1 cellular context compared by ENCODE assay signal in the genomic region with DNA sequence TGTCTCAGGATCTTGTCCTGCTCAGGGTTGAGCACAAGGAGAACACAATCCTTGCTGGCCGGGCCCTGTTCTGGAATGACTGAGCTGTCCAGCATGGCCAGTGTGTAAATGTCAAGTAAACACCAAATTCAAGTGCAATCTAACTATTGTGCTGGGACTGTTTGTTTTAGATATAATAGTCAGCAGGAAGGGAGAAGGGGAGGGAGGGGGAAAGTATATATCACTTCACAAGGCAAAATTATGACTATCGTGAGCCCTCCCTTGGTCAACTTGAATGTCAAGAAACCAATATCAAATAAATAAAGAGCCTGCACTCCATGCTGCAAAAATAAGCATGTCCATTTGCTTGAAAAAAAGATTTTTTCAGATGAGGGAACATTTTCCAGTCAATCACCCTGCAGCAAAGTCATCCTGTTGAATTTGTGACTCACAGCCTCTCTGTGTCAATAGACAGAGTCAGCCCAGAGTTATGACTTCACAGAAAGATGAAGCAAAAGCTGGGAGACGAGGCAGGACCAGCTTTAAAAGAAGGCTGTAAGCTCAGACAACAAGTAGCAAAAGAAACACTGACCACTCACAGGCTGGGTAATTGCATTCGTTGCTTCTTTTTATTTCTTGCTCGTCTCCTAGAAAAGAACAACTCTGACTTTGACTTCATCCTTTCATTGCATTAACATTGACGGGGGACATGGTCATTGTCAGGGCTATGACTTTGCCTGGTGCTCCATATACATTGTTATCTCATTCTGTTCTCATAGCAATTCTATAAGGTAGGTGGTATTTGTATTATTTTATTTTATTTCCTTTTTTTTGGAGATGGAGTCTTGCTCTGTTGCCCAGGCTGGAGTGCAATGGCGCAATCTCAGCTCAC.
TF ChIP-seq lines count a peak whose summit lies in the region.

No MANE protein-coding gene starts in this region.

TF ChIP-seq in A549, 52 proteins besides CTCF, POLR2A, EP300 and RAD21 (continued from another document):
- TF ChIP-seq KDM1A (IDR thresholded peaks at IDR 0.05; ENCODE audit: low read depth), result no peak
- TF ChIP-seq CEBPB (IDR thresholded peaks at IDR 0.05), result peak; percentile 35 to 83; a peak in 3 of 4 replicates
- peak; percentile 67 for TF ChIP-seq REST (IDR thresholded peaks at IDR 0.05)
- TF ChIP-seq RARB (CRISPR knock-in tag; IDR thresholded peaks at IDR 0.05), result no peak
- TF ChIP-seq FOXS1 (CRISPR knock-in tag; IDR thresholded peaks at IDR 0.05), result peak; percentile 21; the same call in 1 of the 2 replicates
- TF ChIP-seq ZSCAN20 (CRISPR knock-in tag; IDR thresholded peaks at IDR 0.05), result no peak
- TF ChIP-seq JUN (IDR thresholded peaks at IDR 0.05), result peak; percentile 92 to 97
TF ChIP-seq in A549: peak in this region for 16.
